ENCODE assay signal across 14 cellular contexts in the genomic region with DNA sequence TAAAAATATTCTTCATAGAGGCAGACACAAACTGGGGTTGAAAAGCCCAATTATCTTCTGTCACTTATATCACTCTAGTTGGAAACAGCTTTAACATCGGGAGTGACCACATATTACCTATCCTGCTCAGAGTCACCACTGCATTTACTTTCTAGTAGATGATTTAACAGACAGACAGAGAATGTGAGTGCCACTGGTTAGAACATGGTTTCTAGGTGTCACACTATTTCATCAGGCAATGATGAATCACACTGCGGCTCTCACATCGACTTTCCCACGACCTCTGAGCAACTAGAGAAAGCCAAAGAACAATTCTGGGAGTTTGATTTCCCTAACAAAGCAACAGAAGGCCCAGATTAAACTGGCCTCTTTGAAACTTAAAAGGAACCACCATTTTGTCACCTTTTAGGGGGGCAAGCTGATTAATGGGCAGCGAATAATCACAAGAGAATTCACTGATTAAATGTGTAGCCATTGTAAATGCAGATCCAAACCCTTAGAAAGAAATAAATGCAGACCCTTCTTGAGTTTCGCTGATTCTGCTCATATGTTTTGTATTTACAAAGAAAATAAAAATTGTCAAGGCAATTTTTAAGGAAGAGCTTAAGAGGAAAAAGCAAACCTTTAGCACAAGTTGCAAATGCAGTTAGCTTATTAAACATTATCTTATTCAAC.
A peak's percentile ranks its signal among the peaks of the same experiment; 100 is the strongest.
DNase-seq lines count a peak whose midpoint lies in the region; ATAC-seq, FAIRE-seq and TF ChIP-seq lines count a peak whose summit lies in the region.
"Had no signal": no experiment of that assay in that cellular context is flagged by ENCODE, and none has a peak within 500 bp of the region (broad histone marks: within the 10 kb centered on the region; RNA-seq: fewer than 3 reads in every experiment).

No MANE protein-coding gene starts in this region.

- no peaks in the 10 kb centered on the region for H3K9me3 Mint-ChIP-seq in nephron progenitor cell
- H3K9me3 Mint-ChIP-seq: activated CD8-positive, alpha-beta T cell treated with anti-CD3 and anti-CD28 coated beads for 36 hours had no signal

- POLR2A ChIA-PET in H1 (lab: Charles Lee; ENCODE audit: partially characterized antibody): no interaction called here

- TF ChIP-seq EP300 in H1 (IDR thresholded peaks at IDR 0.05; ENCODE audit: borderline replicate concordance in 1 of 2, low read depth in 2 of 2, low read length in 2 of 2): no peak

- H3K4ac ChIP-seq in H1 (replicated peaks; ENCODE audit: insufficient read length, low read depth, low read length): no peak overlapping the region

- no peaks in the 10 kb centered on the region for H3K27me3 Mint-ChIP-seq in nephron progenitor cell (ENCODE audit: low read depth, poor library complexity)

- no peaks in the 10 kb centered on the region for H3K27me3 ChIP-seq in NT2/D1 (ENCODE audit: insufficient read depth, insufficient read length)
- H3K27me3 ChIP-seq in H1 (replicated peaks in 1 of 4; ENCODE audit: control insufficient read depth in 3 of 4, extremely low read depth in 1 of 4, insufficient read depth in 3 of 4, low read length in 3 of 4): no peaks in the 10 kb centered on the region
- H3K27me3 ChIP-seq: right atrium auricular region had no signal

- no peak overlapping the region for H3K27ac ChIP-seq in H1 (ENCODE audit: low read depth, low read length)
- H3K27ac ChIP-seq: KMS-11, right atrium auricular region had no signal

- TF ChIP-seq POLR2A in H1 (IDR thresholded peaks at IDR 0.05; ENCODE audit: control extremely low read depth in 1 of 2, low read depth in 2 of 2, low read length in 2 of 2): no peak

- H3K36me3 Mint-ChIP-seq in nephron progenitor cell (ENCODE audit: low read depth): no peaks in the 10 kb centered on the region
- H3K36me3 Mint-ChIP-seq: CD8-positive, alpha-beta T cell had no signal

- H3K23me2 ChIP-seq in H1 (ENCODE audit: low read depth, low read length): no peaks in the 10 kb centered on the region

- H2BK12ac ChIP-seq in H1 (ENCODE audit: low read depth, low read length): no peak overlapping the region; the same call in 1 of the 2 replicates

- no peak overlapping the region for H3K23ac ChIP-seq in H1 (ENCODE audit: insufficient read length)

- no peak overlapping the region for H4K91ac ChIP-seq in H1 (replicated peaks; ENCODE audit: insufficient read length, low read length)

- H3K9ac ChIP-seq in NT2/D1 (ENCODE audit: insufficient read length, low read depth): no peak overlapping the region
- H3K9ac ChIP-seq in H1 (replicated peaks in 1 of 4; ENCODE audit: extremely low read depth in 1 of 4, low read depth in 3 of 4, low read length in 3 of 4): no peak overlapping the region
- H3K9ac ChIP-seq: KMS-11 had no signal

- H3K9me3 ChIP-seq in NT2/D1 (ENCODE audit: insufficient read depth, low read length): no peaks in the 10 kb centered on the region
- H3K9me3 ChIP-seq in H1 (ENCODE audit: insufficient read depth in 2 of 2, low read depth in 1 of 2, low read length in 1 of 2): no peaks in the 10 kb centered on the region
- H3K9me3 ChIP-seq: right atrium auricular region had no signal

- peak; percentile 54 for ATAC-seq in GM18520 (IDR thresholded peaks at IDR 0.05; ENCODE audit: unreplicated experiment)
- ATAC-seq: activated CD8-positive, alpha-beta T cell treated with anti-CD3 and anti-CD28 coated beads for 36 hours; CD8-positive, alpha-beta T cell had no signal

- no peak overlapping the region for H2AK5ac ChIP-seq in H1 (ENCODE audit: low read depth, low read length)

- H2BK120ac ChIP-seq in H1 (replicated peaks; ENCODE audit: low read depth, low read length): no peak overlapping the region

- H3K79me2 ChIP-seq in H1 (ENCODE audit: control insufficient read depth in 1 of 2, insufficient read depth in 2 of 2, low read length in 2 of 2): no peaks in the 10 kb centered on the region

- peak overlapping the region; percentile 55 for H3K27ac Mint-ChIP-seq in nephron progenitor cell
- H3K27ac Mint-ChIP-seq: activated CD8-positive, alpha-beta T cell treated with anti-CD3 and anti-CD28 coated beads for 36 hours; activated naive CD8-positive, alpha-beta T cell treated with anti-CD3 and anti-CD28 coated beads, Interleukin-2, amount 10 ng/mL, durations not matched to agents 7 days and 5 days; CD8-positive, alpha-beta T cell had no signal

- H3K56ac ChIP-seq in H1 (replicated peaks; ENCODE audit: insufficient read length, low read depth, low read length): no peak overlapping the region

- peak; percentile 88 for FAIRE-seq in H1 (lab: Jason Lieb, UNC)

- H3K4me1 ChIP-seq in NT2/D1 (ENCODE audit: insufficient read depth, insufficient read length) (no peaks in the 10 kb centered on the region), H1 (replicated peaks in 1 of 4; ENCODE audit: control insufficient read depth in 3 of 4, insufficient read depth in 4 of 4, low read length in 3 of 4) (peaks cover 0 to 8% (median 3%) of the 10 kb centered on the region in 4 experiments; a peak in 4 of 7 replicates)
- H3K4me1 ChIP-seq: right atrium auricular region had no signal

- peak; percentile 66 for DNase-seq in NT2/D1 (ENCODE audit: low read depth, low spot score)
- DNase-seq in H1 (ENCODE audit: low read depth in 1 of 2, low spot score in 2 of 2): no peak
- no peak for DNase-seq in nephron progenitor cell
- DNase-seq in effector CD4-positive, alpha-beta T cell: no peak
- DNase-seq in hippocampal formation (lab: John Stamatoyannopoulos, UW): no peak
- DNase-seq in AG20443 (ENCODE audit: low spot score): no peak
- no peak for DNase-seq in NCI-H1048 (lab: John Stamatoyannopoulos, UW)
- DNase-seq: activated CD8-positive, alpha-beta T cell treated with anti-CD3 and anti-CD28 coated beads for 36 hours; activated naive CD8-positive, alpha-beta T cell treated with anti-CD3 and anti-CD28 coated beads, Interleukin-2, amount 10 ng/mL, durations not matched to agents 7 days and 5 days; CD8-positive, alpha-beta T cell; NCI-H2029 treated with DMSO at 0.1 percent for 48 hours had no signal

- H4K8ac ChIP-seq in H1 (ENCODE audit: extremely low read depth, insufficient read depth, low read length): no peak overlapping the region

- no peak overlapping the region for H2BK15ac ChIP-seq in H1 (ENCODE audit: low read length)

- CTCF ChIA-PET in H1 (lab: Charles Lee; ENCODE audit: partially characterized antibody): no interaction called here

- H2AFZ ChIP-seq in H1 (ENCODE audit: low read length): 0 out of 2 replicates have a peak overlapping the region, but pooled peaks have one; percentile 17

- WGBS in H1 (ENCODE audit: extremely low coverage in 1 of 2, insufficient coverage in 1 of 2, insufficient read length in 1 of 2, insufficient replicate concordance in 2 of 2, low coverage in 1 of 2, low lambda C conversion rate in 2 of 2, missing lambda C conversion rate in 1 of 2), 2 experiments: 84% methylated on average over 6 of the region's 6 CpGs; no CpG with 5 or more reads in 1 of the 2 experiments

- H4K20me1 ChIP-seq in H1 (replicated peaks in 1 of 2; ENCODE audit: control insufficient read depth in 1 of 2, insufficient read depth in 2 of 2, low read length in 2 of 2): no peaks in the 10 kb centered on the region

- H3K36me3 ChIP-seq in NT2/D1 (ENCODE audit: insufficient read depth, insufficient read length, low read length) (no peaks in the 10 kb centered on the region), H1 (ENCODE audit: control insufficient read depth in 2 of 4, insufficient read depth in 4 of 4, low read length in 3 of 4) (no peaks in the 10 kb centered on the region)
- H3K36me3 ChIP-seq: right atrium auricular region had no signal

- no peak overlapping the region for H2BK20ac ChIP-seq in H1 (ENCODE audit: low read length)

- no peak overlapping the region for H4K5ac ChIP-seq in H1 (ENCODE audit: insufficient read length, low read depth, low read length)

- H3K14ac ChIP-seq in H1 (ENCODE audit: insufficient read length): no peak overlapping the region

- H3K4me1 Mint-ChIP-seq in nephron progenitor cell: peaks cover 16% of the 10 kb centered on the region

- H3K79me1 ChIP-seq in H1 (ENCODE audit: low read depth, low read length): no peaks in the 10 kb centered on the region

- no peak overlapping the region for H3K4me3 Mint-ChIP-seq in nephron progenitor cell
- H3K4me3 Mint-ChIP-seq: activated CD8-positive, alpha-beta T cell treated with anti-CD3 and anti-CD28 coated beads for 36 hours; activated naive CD8-positive, alpha-beta T cell treated with anti-CD3 and anti-CD28 coated beads, Interleukin-2, amount 10 ng/mL, durations not matched to agents 7 days and 5 days; CD8-positive, alpha-beta T cell had no signal

- H3K4me2 ChIP-seq in H1 (ENCODE audit: insufficient read depth in 1 of 2, low read depth in 2 of 2, low read length in 2 of 2): no peak overlapping the region
- H3K4me2 ChIP-seq: KMS-11 had no signal

- H3K4me3 ChIP-seq in NT2/D1 (ENCODE audit: insufficient read length, low read depth): no peak overlapping the region
- H3K4me3 ChIP-seq in H1 (ENCODE audit: extremely low read depth in 1 of 4, insufficient read depth in 2 of 4, low read depth in 3 of 4, low read length in 4 of 4): no peak overlapping the region
- H3K4me3 ChIP-seq: right atrium auricular region had no signal

- no peak overlapping the region for H3K18ac ChIP-seq in H1 (ENCODE audit: extremely low read depth, low read length)

- H2BK5ac ChIP-seq in H1 (ENCODE audit: low read depth, low read length): no peak overlapping the region

- no peak for TF ChIP-seq CTCF in H1 (IDR thresholded peaks at IDR 0.05; ENCODE audit: control extremely low read depth in 1 of 3, insufficient read depth in 1 of 3, low read depth in 1 of 3, low read length in 3 of 3)
- TF ChIP-seq CTCF in nephron progenitor cell (IDR thresholded peaks at IDR 0.05): no peak

- no peak for TF ChIP-seq RAD21 in H1 (IDR thresholded peaks at IDR 0.05 in 1 of 2, conservative IDR thresholded peaks at IDR 0.05 in 1 of 2; ENCODE audit: low read depth in 2 of 2, low read length in 2 of 2)

TF ChIP-seq in H1, 55 proteins besides CTCF, POLR2A, EP300 and RAD21:
- no peak for TF ChIP-seq CBX8 (IDR thresholded peaks at IDR 0.05; ENCODE audit: borderline replicate concordance, low read depth, low read length)
- no peak for TF ChIP-seq CTBP2 (IDR thresholded peaks at IDR 0.05; ENCODE audit: borderline replicate concordance, insufficient read depth, insufficient read length, low read length)
- TF ChIP-seq TAF7 (optimal IDR thresholded peaks at IDR 0.05; ENCODE audit: borderline replicate concordance, low read depth, low read length): no peak
- TF ChIP-seq POU5F1 (IDR thresholded peaks at IDR 0.05; ENCODE audit: low read depth, low read length): 0 out of 2 replicates have a peak, but pooled peaks have one; percentile 5
- no peak for TF ChIP-seq KDM5A (IDR thresholded peaks at IDR 0.05; ENCODE audit: low read length)
